Comparison of ENCODE assay signal across 19 cellular contexts in the genomic region with DNA sequence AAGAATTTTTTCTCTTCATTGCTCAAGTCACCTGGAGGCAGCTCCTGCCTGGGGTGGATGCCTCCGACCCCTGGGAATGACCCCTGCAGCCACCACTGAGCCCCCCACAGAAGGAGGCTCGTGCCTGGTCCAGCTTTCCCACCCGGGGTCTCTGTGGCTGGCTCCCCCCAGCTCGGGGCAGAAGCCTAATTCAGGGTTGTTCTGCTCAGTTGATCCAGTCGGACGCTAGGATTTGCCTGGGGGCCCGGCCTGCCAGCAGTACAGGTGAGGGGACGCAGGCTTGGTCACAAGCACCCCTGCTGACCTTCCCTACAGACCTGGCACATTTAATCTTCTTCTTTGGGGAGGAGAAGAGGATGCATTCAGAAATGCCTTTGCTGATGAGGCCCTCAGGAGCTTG. TPM values are rescaled to one million over a fixed set of nuclear protein-coding genes. Genes with fewer than 3 reads are reported as not detected.
DNase-seq lines count a peak whose midpoint lies in the region; ATAC-seq, FAIRE-seq and TF ChIP-seq lines count a peak whose summit lies in the region.
"Had no signal": no experiment of that assay in that cellular context is flagged by ENCODE, and none has a peak within 500 bp of the region (broad histone marks: within the 10 kb centered on the region; RNA-seq: fewer than 3 reads in every experiment).

No MANE protein-coding gene starts in this region.

- intact Hi-C loops in Right ventricle myocardium inferior (cut with DNase I) (no loop called here), left ventricle myocardium superior (cut with micrococcal nuclease) (no loop called here)

- no peak overlapping the region for H3K23ac ChIP-seq in mesenchymal stem cell (ENCODE audit: low read length in 2 of 2)

- H3K27me3 ChIP-seq in astrocyte (ENCODE audit: insufficient read depth, low read length) (no peaks in the 10 kb centered on the region), mesenchymal stem cell (ENCODE audit: control insufficient read depth in 1 of 2, insufficient read depth in 1 of 2, low read length in 2 of 2) (peaks cover 0 to 18% of the 10 kb centered on the region in 2 experiments), suprapubic skin (peaks cover 1% of the 10 kb centered on the region)
- H3K27me3 ChIP-seq: BLaER1 had no signal

- H2BK12ac ChIP-seq in mesenchymal stem cell (ENCODE audit: low read length in 2 of 2) = no peak overlapping the region

- H2BK120ac ChIP-seq in mesenchymal stem cell (ENCODE audit: low read depth, low read length) = no peak overlapping the region

- in situ Hi-C loops in GM13977 (cut with MboI; ENCODE audit: low pct_unique_long_range_greater_than_20kb, low sequenced_read_pairs, unreplicated experiment) = no loop called here

- H2AFZ ChIP-seq in astrocyte (ENCODE audit: low read depth, low read length) (no peak overlapping the region), mesenchymal stem cell (ENCODE audit: low read depth, low read length) (no peak overlapping the region)

- FAIRE-seq in astrocyte (lab: Jason Lieb, UNC) = no peak
- FAIRE-seq: GM12892, GM19239 had no signal

- no peak for TF ChIP-seq CTCF in astrocyte (IDR thresholded peaks at IDR 0.05; ENCODE audit: insufficient read depth, low read depth, low read length)
- no peak for TF ChIP-seq CTCF in type B pancreatic cell (conservative IDR thresholded peaks at IDR 0.05)
- no peak for TF ChIP-seq CTCF in suprapubic skin (IDR thresholded peaks at IDR 0.05)
- TF ChIP-seq CTCF in GM13977 (IDR thresholded peaks at IDR 0.05; ENCODE audit: extremely low read depth, insufficient read depth, missing control alignments) = no peak

- no peak overlapping the region for H2BK15ac ChIP-seq in mesenchymal stem cell (ENCODE audit: low read depth, poor library complexity, severe bottlenecking)

- H3K4me1 Mint-ChIP-seq in astrocyte (ENCODE audit: low read depth, unreplicated experiment) (peaks cover 6% of the 10 kb centered on the region), type B pancreatic cell (ENCODE audit: unreplicated experiment) (peaks cover 15% of the 10 kb centered on the region)
- H3K4me1 Mint-ChIP-seq in activated naive CD8-positive, alpha-beta T cell treated with anti-CD3 and anti-CD28 coated beads for 36 hours = no peaks in the 10 kb centered on the region
- H3K4me1 Mint-ChIP-seq: CD8-positive, alpha-beta memory T cell had no signal

- H3K9me3 ChIP-seq in astrocyte (ENCODE audit: insufficient read depth, low read depth, low read length) = no peaks in the 10 kb centered on the region
- no peaks in the 10 kb centered on the region for H3K9me3 ChIP-seq in mesenchymal stem cell (ENCODE audit: control insufficient read depth, low read length)
- no peaks in the 10 kb centered on the region for H3K9me3 ChIP-seq in suprapubic skin
- H3K9me3 ChIP-seq: BLaER1, Caco-2, HAP-1 had no signal

- no peaks in the 10 kb centered on the region for H3K36me3 Mint-ChIP-seq in astrocyte (ENCODE audit: low read depth, unreplicated experiment)
- H3K36me3 Mint-ChIP-seq in type B pancreatic cell = no peaks in the 10 kb centered on the region
- H3K36me3 Mint-ChIP-seq in activated naive CD8-positive, alpha-beta T cell treated with anti-CD3 and anti-CD28 coated beads for 36 hours = no peaks in the 10 kb centered on the region
- H3K36me3 Mint-ChIP-seq: CD8-positive, alpha-beta memory T cell had no signal

- H3K9ac ChIP-seq in astrocyte (ENCODE audit: low read length) (no peak overlapping the region), mesenchymal stem cell (ENCODE audit: low read length) (no peak overlapping the region)
- H3K9ac ChIP-seq: BLaER1 had no signal

- no peak for TF ChIP-seq EP300 in suprapubic skin (IDR thresholded peaks at IDR 0.05)

- H3K4me3 Mint-ChIP-seq in astrocyte (ENCODE audit: unreplicated experiment) (no peak overlapping the region), type B pancreatic cell (no peak overlapping the region)
- H3K4me3 Mint-ChIP-seq in activated naive CD8-positive, alpha-beta T cell treated with anti-CD3 and anti-CD28 coated beads for 36 hours = no peak overlapping the region
- H3K4me3 Mint-ChIP-seq: CD8-positive, alpha-beta memory T cell had no signal

- H3K4me2 ChIP-seq in astrocyte (ENCODE audit: low read length) = peak overlapping the region; percentile 40
- H3K4me2 ChIP-seq in mesenchymal stem cell (ENCODE audit: low read length, poor library complexity, severe bottlenecking) = no peak overlapping the region
- H3K4me2 ChIP-seq: BLaER1 had no signal

- H3K27ac ChIP-seq in astrocyte (ENCODE audit: low read depth, low read length) (no peak overlapping the region), mesenchymal stem cell (ENCODE audit: low read length, poor library complexity, severe bottlenecking) (peak overlapping the region; percentile 0), suprapubic skin (no peak overlapping the region)
- H3K27ac ChIP-seq: BLaER1 had no signal

- H3K4me1 ChIP-seq in astrocyte (ENCODE audit: insufficient read depth, low read length) = peaks cover 7% of the 10 kb centered on the region
- H3K4me1 ChIP-seq in mesenchymal stem cell (ENCODE audit: control insufficient read depth, insufficient read depth, low read depth, low read length) = peaks cover 12% of the 10 kb centered on the region
- no peaks in the 10 kb centered on the region for H3K4me1 ChIP-seq in suprapubic skin
- H3K4me1 ChIP-seq: HAP-1 had no signal

- DNase-seq in Right ventricle myocardium inferior (ENCODE audit: missing footprints) (peak; percentile 40), left ventricle myocardium superior (no peak), astrocyte (ENCODE audit: low read depth) (no peak), mesenchymal stem cell (no peak), type B pancreatic cell (ENCODE audit: extremely low spot score, unreplicated experiment) (no peak), suprapubic skin (ENCODE audit: low spot score in 2 of 2) (no peak), GM13977 (ENCODE audit: low spot score) (no peak)
- DNase-seq in activated naive CD8-positive, alpha-beta T cell treated with anti-CD3 and anti-CD28 coated beads for 36 hours = no peak
- DNase-seq: 8988T; AML-193; Caco-2; CD8-positive, alpha-beta memory T cell; DND-41; GDM1; GOT3 had no signal

- H3K4me3 ChIP-seq in astrocyte (ENCODE audit: insufficient read depth, low read depth, low read length) (no peak overlapping the region), mesenchymal stem cell (ENCODE audit: insufficient read depth in 1 of 2, low read depth in 1 of 2, low read length in 2 of 2) (no peak overlapping the region), suprapubic skin (no peak overlapping the region)
- H3K4me3 ChIP-seq: BLaER1, HAP-1 had no signal

- H3K9me3 Mint-ChIP-seq in astrocyte (ENCODE audit: unreplicated experiment) (peaks cover 1% of the 10 kb centered on the region), type B pancreatic cell (no peaks in the 10 kb centered on the region)
- H3K9me3 Mint-ChIP-seq in activated naive CD8-positive, alpha-beta T cell treated with anti-CD3 and anti-CD28 coated beads for 36 hours = peaks cover 2% of the 10 kb centered on the region
- H3K9me3 Mint-ChIP-seq: CD8-positive, alpha-beta memory T cell had no signal

- ATAC-seq in Right ventricle myocardium inferior = no peak
- no peak for ATAC-seq in left ventricle myocardium superior

- no peak overlapping the region for H4K91ac ChIP-seq in mesenchymal stem cell (ENCODE audit: low read length)

- H2BK5ac ChIP-seq in mesenchymal stem cell (ENCODE audit: low read depth, low read length, poor library complexity, severe bottlenecking) = no peak overlapping the region

- no peak overlapping the region for H4K8ac ChIP-seq in mesenchymal stem cell (ENCODE audit: low read length)

- H4K20me1 ChIP-seq in astrocyte (ENCODE audit: insufficient read depth, low read length) = no peaks in the 10 kb centered on the region
- H4K20me1 ChIP-seq: BLaER1 had no signal

- no peak overlapping the region for H2AK5ac ChIP-seq in mesenchymal stem cell (ENCODE audit: low read length, severe bottlenecking)

- no peak overlapping the region for H3K4ac ChIP-seq in mesenchymal stem cell (ENCODE audit: low read depth in 1 of 2, low read length in 2 of 2)

- WGBS in mesenchymal stem cell = 90% methylated on average over 8 of the region's 8 CpGs
- WGBS in suprapubic skin = 74% methylated on average over 8 of the region's 8 CpGs

- TF ChIP-seq POLR2A in suprapubic skin (IDR thresholded peaks at IDR 0.05) = no peak

- H3K27ac Mint-ChIP-seq in astrocyte (ENCODE audit: unreplicated experiment) = no peak overlapping the region
- H3K27ac Mint-ChIP-seq in type B pancreatic cell = peak overlapping the region; percentile 2
- no peak overlapping the region for H3K27ac Mint-ChIP-seq in activated naive CD8-positive, alpha-beta T cell treated with anti-CD3 and anti-CD28 coated beads for 36 hours

- H3K27me3 Mint-ChIP-seq in astrocyte (ENCODE audit: low read depth, unreplicated experiment) (peaks cover 9% of the 10 kb centered on the region), type B pancreatic cell (no peaks in the 10 kb centered on the region)
- H3K27me3 Mint-ChIP-seq in activated naive CD8-positive, alpha-beta T cell treated with anti-CD3 and anti-CD28 coated beads for 36 hours = peaks cover 15% of the 10 kb centered on the region

- no peak overlapping the region for H3K14ac ChIP-seq in mesenchymal stem cell (ENCODE audit: low read length in 2 of 2)

- no peaks in the 10 kb centered on the region for H3K79me1 ChIP-seq in mesenchymal stem cell (replicated peaks; ENCODE audit: low read length, poor library complexity, severe bottlenecking)

- H3K18ac ChIP-seq in mesenchymal stem cell (ENCODE audit: low read depth in 1 of 2, low read length in 2 of 2) = no peak overlapping the region

- no peaks in the 10 kb centered on the region for H3K79me2 ChIP-seq in astrocyte (ENCODE audit: insufficient read depth, low read length)

- H3K36me3 ChIP-seq in astrocyte (ENCODE audit: insufficient read depth, low read length) (no peaks in the 10 kb centered on the region), mesenchymal stem cell (ENCODE audit: control insufficient read depth in 1 of 2, insufficient read depth in 2 of 2, low read depth in 1 of 2, low read length in 2 of 2) (no peaks in the 10 kb centered on the region), suprapubic skin (no peaks in the 10 kb centered on the region)
- H3K36me3 ChIP-seq: BLaER1, HAP-1 had no signal

RNA-seq across cellular contexts. Expression of a gene that starts 53.6 kb away (rescaled TPM):
- total RNA-seq in Right ventricle myocardium inferior (16.9 TPM), left ventricle myocardium superior (15.7 TPM), astrocyte (109 and 119 TPM in 2 replicates), type B pancreatic cell (ENCODE audit: low replicate concordance) (42.5 and 52.8 TPM in 2 replicates), suprapubic skin (10 to 100 TPM; 10.7 to 46.9 (median 20.0) TPM)
- polyA plus RNA-seq in mesenchymal stem cell (2013, experiment 1 of 2) = 75.1 TPM
- polyA plus RNA-seq in mesenchymal stem cell (2013, experiment 2 of 2) = 76.3 TPM
- 10 to 100 TPM; 11.6 to 13.3 TPM for total RNA-seq in activated naive CD8-positive, alpha-beta T cell treated with anti-CD3 and anti-CD28 coated beads for 36 hours
